ENCODE assay signal across 19 cellular contexts in genomic region chr15:80942746-80943565, GRCh38. TPM values are rescaled to one million over a fixed set of nuclear protein-coding genes. Genes with fewer than 3 reads are reported as not detected.
A peak's percentile ranks its signal among the peaks of the same experiment; 100 is the strongest.
DNase-seq lines count a peak whose midpoint lies in the region; ATAC-seq and TF ChIP-seq lines count a peak whose summit lies in the region.
"Had no signal": no experiment of that assay in that cellular context is flagged by ENCODE, and none has a peak within 500 bp of the region (broad histone marks: within the 10 kb centered on the region; RNA-seq: fewer than 3 reads in every experiment).

No MANE protein-coding gene starts in this region.

- intact Hi-C loops in breast epithelium (cut with DNase I; ENCODE audit: low total_unique reads) (no loop called here), MCF 10A (cut with micrococcal nuclease) (no loop called here), uterus (cut with DNase I; ENCODE audit: low total_unique reads) (no loop called here)

- H3K4me3 Mint-ChIP-seq in MCF 10A (ENCODE audit: unreplicated experiment): no peak overlapping the region
- H3K4me3 Mint-ChIP-seq: activated B cell treated with CpG ODN at 0.5 μM for 24 hours; CD8-positive, alpha-beta T cell had no signal

- H3K14ac ChIP-seq in neuronal stem cell (ENCODE audit: low read length): no peak overlapping the region

- no peaks in the 10 kb centered on the region for H3K79me1 ChIP-seq in neuronal stem cell (ENCODE audit: low read depth, low read length)

- H4K8ac ChIP-seq in neuronal stem cell (ENCODE audit: low read depth, low read length): no peak overlapping the region

- H2BK12ac ChIP-seq in neuronal stem cell (ENCODE audit: low read length): no peak overlapping the region

- H3K27ac ChIP-seq in breast epithelium: no peak overlapping the region
- H3K27ac ChIP-seq in neuronal stem cell (replicated peaks; ENCODE audit: low read length): no peak overlapping the region
- H3K27ac ChIP-seq in uterus: peak overlapping the region; percentile 43 to 54
- H3K27ac ChIP-seq: A549, ovary had no signal

- H3K27me3 ChIP-seq in breast epithelium: no peaks in the 10 kb centered on the region
- no peaks in the 10 kb centered on the region for H3K27me3 ChIP-seq in neuronal stem cell (ENCODE audit: control insufficient read depth in 3 of 3, insufficient read depth in 3 of 3, low read depth in 1 of 3, low read length in 3 of 3)
- H3K27me3 ChIP-seq in uterus: no peaks in the 10 kb centered on the region
- H3K27me3 ChIP-seq: ovary had no signal

- H2AK5ac ChIP-seq in neuronal stem cell (ENCODE audit: low read depth, low read length): no peak overlapping the region

- TF ChIP-seq POLR2A in breast epithelium (IDR thresholded peaks at IDR 0.05): no peak
- TF ChIP-seq POLR2A in uterus (IDR thresholded peaks at IDR 0.05): no peak

- CTCF ChIA-PET in MCF 10A (lab: Yijun Ruan, JAX): interaction anchor here (0.6 kb wide), 1 partner anchor 447 kb away, joined by 3 read pairs; no protein-coding TSS in a partner anchor

- peaks cover 3% of the 10 kb centered on the region for H3K36me3 Mint-ChIP-seq in MCF 10A (ENCODE audit: insufficient read depth, unreplicated experiment)

- peaks cover 2% of the 10 kb centered on the region for H3K36me3 ChIP-seq in breast epithelium
- H3K36me3 ChIP-seq in neuronal stem cell (replicated peaks in 1 of 2; ENCODE audit: control insufficient read depth in 2 of 2, insufficient read depth in 2 of 2, low read length in 2 of 2): peaks cover 8 to 26% of the 10 kb centered on the region in 2 donors
- no peaks in the 10 kb centered on the region for H3K36me3 ChIP-seq in uterus
- H3K36me3 ChIP-seq: ovary had no signal

- no peak overlapping the region for H2BK120ac ChIP-seq in neuronal stem cell (ENCODE audit: low read depth, low read length)

- BruUV-seq in MCF 10A (replicated peaks; lab: Mats Ljungman, UMichigan): no TSS peak

- H3K4ac ChIP-seq in neuronal stem cell (ENCODE audit: low read length): no peak overlapping the region

- no peak for ATAC-seq in HG03378 (IDR thresholded peaks at IDR 0.05; ENCODE audit: unreplicated experiment)
- no peak for ATAC-seq in HG02884 (IDR thresholded peaks at IDR 0.05; ENCODE audit: unreplicated experiment)
- ATAC-seq: A549; CD8-positive, alpha-beta T cell had no signal

- H3K9me3 Mint-ChIP-seq in MCF 10A (ENCODE audit: unreplicated experiment): no peaks in the 10 kb centered on the region
- H3K9me3 Mint-ChIP-seq: activated B cell treated with CpG ODN at 0.5 μM for 24 hours; CD8-positive, alpha-beta T cell had no signal

- H4K91ac ChIP-seq in neuronal stem cell (ENCODE audit: low read depth, low read length, poor library complexity): no peak overlapping the region

- H3K9me3 ChIP-seq in breast epithelium (no peaks in the 10 kb centered on the region), neuronal stem cell (replicated peaks in 1 of 2; ENCODE audit: control insufficient read depth in 2 of 2, insufficient read depth in 1 of 2, low read depth in 1 of 2, low read length in 2 of 2) (no peaks in the 10 kb centered on the region), uterus (no peaks in the 10 kb centered on the region)
- H3K9me3 ChIP-seq: A549, ovary had no signal

- H3K23ac ChIP-seq in neuronal stem cell (ENCODE audit: low read depth, low read length, poor library complexity): no peak overlapping the region

- H3K4me1 ChIP-seq in breast epithelium: peaks cover 0 to 3% of the 10 kb centered on the region in 2 donors
- no peaks in the 10 kb centered on the region for H3K4me1 ChIP-seq in neuronal stem cell (ENCODE audit: control insufficient read depth in 2 of 2, insufficient read depth in 1 of 2, low read depth in 1 of 2, low read length in 2 of 2)
- no peaks in the 10 kb centered on the region for H3K4me1 ChIP-seq in uterus
- H3K4me1 ChIP-seq: A549 had no signal

- WGBS in neuronal stem cell (ENCODE audit: extremely low coverage in 2 of 2, insufficient read length in 2 of 2, insufficient replicate concordance in 1 of 2), 2 donors: no CpG with 5 or more reads among the region's 16 CpGs

- H3K4me1 Mint-ChIP-seq in MCF 10A (ENCODE audit: insufficient read depth, unreplicated experiment): no peaks in the 10 kb centered on the region

- no peak overlapping the region for H2BK15ac ChIP-seq in neuronal stem cell (ENCODE audit: low read length)

- no peak overlapping the region for H2BK5ac ChIP-seq in neuronal stem cell (ENCODE audit: low read length)

- H3K18ac ChIP-seq in neuronal stem cell (ENCODE audit: low read length): no peak overlapping the region

- H3K27ac Mint-ChIP-seq in MCF 10A (ENCODE audit: low read depth, unreplicated experiment): no peak overlapping the region
- H3K27ac Mint-ChIP-seq: activated B cell treated with CpG ODN at 0.5 μM for 24 hours; CD8-positive, alpha-beta T cell had no signal

- no peaks in the 10 kb centered on the region for H3K27me3 Mint-ChIP-seq in MCF 10A (ENCODE audit: insufficient read depth, unreplicated experiment)
- H3K27me3 Mint-ChIP-seq: activated B cell treated with CpG ODN at 0.5 μM for 24 hours had no signal

- H3K4me3 ChIP-seq in breast epithelium (no peak overlapping the region), fibroblast of villous mesenchyme (ENCODE audit: low read depth, low read length) (no peak overlapping the region), neuronal stem cell (ENCODE audit: low read length in 2 of 2) (peak overlapping the region in 1 of 2 donors; percentile 31), uterus (no peak overlapping the region)
- H3K4me3 ChIP-seq: A549, ovary had no signal

- TF ChIP-seq CTCF in breast epithelium (IDR thresholded peaks at IDR 0.05): peak in 1 of 3 donors; percentile 54
- no peak for TF ChIP-seq CTCF in MCF 10A (IDR thresholded peaks at IDR 0.05; ENCODE audit: unreplicated experiment)
- TF ChIP-seq CTCF in fibroblast of villous mesenchyme (IDR thresholded peaks at IDR 0.05; ENCODE audit: insufficient read depth, low read depth, low read length): no peak
- TF ChIP-seq CTCF in uterus (IDR thresholded peaks at IDR 0.05): peak in 1 of 4 experiments; percentile 35

- DNase-seq in breast epithelium (ENCODE audit: low spot score in 2 of 2) (peak; percentile 60 to 75), MCF 10A (ENCODE audit: unreplicated experiment) (no peak), fibroblast of villous mesenchyme (ENCODE audit: low read depth) (peak; percentile 44), neuronal stem cell (ENCODE audit: low spot score) (no peak), uterus (peak; percentile 69 to 79), DMS 273 treated with DMSO at 0.1 percent for 48 hours (lab: John Stamatoyannopoulos, UW) (no peak)
- DNase-seq: activated B cell treated with CpG ODN at 0.5 μM for 24 hours; activated CD8-positive, alpha-beta memory T cell treated with anti-CD3 and anti-CD28 coated beads, Interleukin-2, amount 50 U/mL, for 4 hours; activated naive CD4-positive, alpha-beta T cell treated with anti-CD3 and anti-CD28 coated beads, Interleukin-2, amount 50 U/mL, for 16 hours; CD8-positive, alpha-beta T cell; foreskin melanocyte; GDM1; mesendoderm; NCI-H187; NCI-H526 treated with DMSO at 0.1 percent for 48 hours; ovary had no signal

- peak overlapping the region; percentile 50 for H3K9ac ChIP-seq in neuronal stem cell (ENCODE audit: low read depth, low read length, poor library complexity)

- H3K4me2 ChIP-seq in neuronal stem cell (ENCODE audit: insufficient read depth, low read length, poor library complexity, severe bottlenecking): no peak overlapping the region
- H3K4me2 ChIP-seq: A549 had no signal

- POLR2A ChIA-PET in MCF 10A (lab: Yijun Ruan, JAX): no interaction called here

- no peak overlapping the region for H2AFZ ChIP-seq in neuronal stem cell (ENCODE audit: low read length)

RNA-seq across cellular contexts. Expression of gene MESD, which starts 46.7 kb away (rescaled TPM):
- total RNA-seq in breast epithelium: 10 to 100 TPM; 17.1 to 32.9 (median 27.2) TPM
- total RNA-seq in MCF 10A (2022): 29.7 and 30.2 TPM in 2 replicates
- total RNA-seq in fibroblast of villous mesenchyme: 17.1 and 24.2 TPM in 2 replicates
- 18.9 TPM for polyA plus RNA-seq in neuronal stem cell (2013, experiment 1 of 2)
- polyA plus RNA-seq in neuronal stem cell (2013, experiment 2 of 2): 19.2 TPM
- 10 to 100 TPM; 23.6 to 48.7 (median 27.7) TPM for total RNA-seq in uterus

RNA-seq across cellular contexts. Expression of gene TLNRD1, which starts 57.8 kb away (rescaled TPM):
- total RNA-seq in breast epithelium (10 to 100 TPM; 15.1 to 21.6 (median 16.8) TPM), MCF 10A (2022) (17.1 and 18.3 TPM in 2 replicates), fibroblast of villous mesenchyme (13.4 and 15.8 TPM in 2 replicates), uterus (10 to 100 TPM; 10.1 to 22.4 (median 17.8) TPM)
- polyA plus RNA-seq in neuronal stem cell (2013, experiment 1 of 2): 19.5 TPM
- polyA plus RNA-seq in neuronal stem cell (2013, experiment 2 of 2): 20.2 TPM

Comparison
In these comparisons a context has a peak if more than half of its experiments do, and no peak if none do; other contexts are left out.
1. DNase-seq: peak in breast epithelium (2 of 2), fibroblast of villous mesenchyme (single experiment) and uterus (2 of 2); none in MCF 10A (single experiment), neuronal stem cell (single experiment) and DMS 273 treated with DMSO at 0.1 percent for 48 hours (single experiment).
2. H3K27ac ChIP-seq: peak in uterus (2 of 2); none in breast epithelium (0 of 2) and neuronal stem cell (single experiment).